In the genomic region with DNA sequence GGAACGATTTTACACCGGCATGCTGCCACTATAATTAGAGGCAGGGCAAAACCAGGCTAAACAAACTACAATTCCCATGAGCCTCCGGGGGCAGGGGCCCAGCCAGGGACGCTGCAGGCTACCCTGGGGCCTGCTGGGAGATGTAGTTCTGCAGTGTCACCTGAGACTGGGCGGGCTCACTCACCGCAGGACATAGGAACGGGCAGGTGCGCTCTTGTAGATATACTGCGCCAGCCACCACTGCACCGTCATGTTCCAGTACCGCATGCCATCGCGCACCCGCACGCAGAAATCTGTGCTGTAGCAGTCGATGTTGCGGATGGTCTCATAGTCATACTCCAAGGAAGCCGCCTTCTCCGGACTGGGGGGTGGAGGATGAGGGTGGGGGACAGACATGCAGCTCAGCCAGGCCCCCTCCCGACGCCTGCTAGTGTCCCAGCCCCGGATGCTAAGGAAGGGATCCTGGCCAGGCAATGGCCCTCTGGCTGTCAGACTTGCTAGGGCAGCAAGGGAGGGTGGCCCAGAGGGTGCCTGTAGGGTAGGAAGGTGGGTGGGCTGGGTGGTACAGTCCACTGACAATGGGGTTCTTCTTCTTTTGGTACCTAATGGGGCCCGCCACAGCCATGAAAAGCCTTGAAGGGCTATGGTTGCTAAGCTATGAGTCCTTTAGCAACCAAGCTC, we compare ENCODE assay signal across 8 cellular contexts. TPM values are rescaled to one million over a fixed set of nuclear protein-coding genes. Genes with fewer than 3 reads are reported as not detected.
DNase-seq lines count a peak whose midpoint lies in the region; ATAC-seq and TF ChIP-seq lines count a peak whose summit lies in the region.
"Had no signal": no experiment of that assay in that cellular context is flagged by ENCODE, and none has a peak within 500 bp of the region (broad histone marks: within the 10 kb centered on the region; RNA-seq: fewer than 3 reads in every experiment).

No MANE protein-coding gene starts in this region.

- no peaks in the 10 kb centered on the region for H3K9me3 Mint-ChIP-seq in activated naive CD8-positive, alpha-beta T cell treated with anti-CD3 and anti-CD28 coated beads for 36 hours
- H3K9me3 Mint-ChIP-seq in nephron progenitor cell, result no peaks in the 10 kb centered on the region
- H3K9me3 Mint-ChIP-seq: T-helper 2 cell treated with Interferon-gamma antibody and Interleukin-4, amounts not matched to agents 5 μg/mL and 100 μg/mL, for 36 hours had no signal

- H3K4me1 Mint-ChIP-seq in activated naive CD8-positive, alpha-beta T cell treated with anti-CD3 and anti-CD28 coated beads for 36 hours, result no peaks in the 10 kb centered on the region
- peaks cover 23% of the 10 kb centered on the region for H3K4me1 Mint-ChIP-seq in nephron progenitor cell

- peak; percentile 37 for DNase-seq in ELR (ENCODE audit: low read depth)
- peak; percentile 59 for DNase-seq in NCI-H2029 (lab: John Stamatoyannopoulos, UW)
- peak; percentile 38 for DNase-seq in activated naive CD8-positive, alpha-beta T cell treated with anti-CD3 and anti-CD28 coated beads for 36 hours
- DNase-seq in nephron progenitor cell, result peak; percentile 62
- no peak for DNase-seq in AG08396 (ENCODE audit: low spot score)
- DNase-seq in dedifferentiated amniotic fluid mesenchymal stem cell (ENCODE audit: extremely low spot score), result no peak

- H3K36me3 Mint-ChIP-seq in activated naive CD8-positive, alpha-beta T cell treated with anti-CD3 and anti-CD28 coated beads for 36 hours, result peaks cover 19% of the 10 kb centered on the region
- peaks cover 21% of the 10 kb centered on the region for H3K36me3 Mint-ChIP-seq in nephron progenitor cell (ENCODE audit: low read depth)

- TF ChIP-seq CTCF in nephron progenitor cell (IDR thresholded peaks at IDR 0.05), result no peak

- H3K27me3 Mint-ChIP-seq in activated naive CD8-positive, alpha-beta T cell treated with anti-CD3 and anti-CD28 coated beads for 36 hours, result no peaks in the 10 kb centered on the region
- no peaks in the 10 kb centered on the region for H3K27me3 Mint-ChIP-seq in nephron progenitor cell (ENCODE audit: low read depth, poor library complexity)

- H3K4me3 Mint-ChIP-seq in activated naive CD8-positive, alpha-beta T cell treated with anti-CD3 and anti-CD28 coated beads for 36 hours, result no peak overlapping the region
- no peak overlapping the region for H3K4me3 Mint-ChIP-seq in nephron progenitor cell
- H3K4me3 Mint-ChIP-seq: T-helper 2 cell treated with Interferon-gamma antibody and Interleukin-4, amounts not matched to agents 5 μg/mL and 100 μg/mL, for 36 hours had no signal

- H3K27ac Mint-ChIP-seq in activated naive CD8-positive, alpha-beta T cell treated with anti-CD3 and anti-CD28 coated beads for 36 hours, result no peak overlapping the region
- H3K27ac Mint-ChIP-seq in nephron progenitor cell, result no peak overlapping the region
- H3K27ac Mint-ChIP-seq: T-helper 2 cell treated with Interferon-gamma antibody and Interleukin-4, amounts not matched to agents 5 μg/mL and 100 μg/mL, for 36 hours had no signal

- no peak for ATAC-seq in GM21723 (IDR thresholded peaks at IDR 0.05; ENCODE audit: unreplicated experiment)

RNA-seq across cellular contexts. Expression of gene TMC4, which starts 5.8 kb away (rescaled TPM):
- total RNA-seq in activated naive CD8-positive, alpha-beta T cell treated with anti-CD3 and anti-CD28 coated beads for 36 hours, result not detected

RNA-seq across cellular contexts. Expression of gene MBOAT7, which starts 10.7 kb away (rescaled TPM):
- 10 to 100 TPM; 57.0 to 57.1 TPM for total RNA-seq in activated naive CD8-positive, alpha-beta T cell treated with anti-CD3 and anti-CD28 coated beads for 36 hours

RNA-seq across cellular contexts. Expression of gene TSEN34, which starts 12.4 kb away (rescaled TPM):
- 10 to 100 TPM; 15.5 to 16.4 TPM for total RNA-seq in activated naive CD8-positive, alpha-beta T cell treated with anti-CD3 and anti-CD28 coated beads for 36 hours

RNA-seq across cellular contexts. Expression of gene LENG1, which starts 19.2 kb away (rescaled TPM):
- 1 to 10 TPM; 3.2 to 4.1 TPM for total RNA-seq in activated naive CD8-positive, alpha-beta T cell treated with anti-CD3 and anti-CD28 coated beads for 36 hours

RNA-seq across cellular contexts. Expression of gene RPS9, which starts 21.9 kb away (rescaled TPM):
- total RNA-seq in activated naive CD8-positive, alpha-beta T cell treated with anti-CD3 and anti-CD28 coated beads for 36 hours, result 1,000 to 10,000 TPM; 1,783 to 1,787 TPM

Comparison
In these comparisons a context has a peak if more than half of its experiments do, and no peak if none do; other contexts are left out.
1. DNase-seq: peak in ELR (single experiment), NCI-H2029 (single experiment), activated naive CD8-positive, alpha-beta T cell treated with anti-CD3 and anti-CD28 coated beads for 36 hours (single experiment) and nephron progenitor cell (single experiment); none in AG08396 (single experiment) and dedifferentiated amniotic fluid mesenchymal stem cell (single experiment).